ENCODE assay signal across 8 cellular contexts in the genomic region with DNA sequence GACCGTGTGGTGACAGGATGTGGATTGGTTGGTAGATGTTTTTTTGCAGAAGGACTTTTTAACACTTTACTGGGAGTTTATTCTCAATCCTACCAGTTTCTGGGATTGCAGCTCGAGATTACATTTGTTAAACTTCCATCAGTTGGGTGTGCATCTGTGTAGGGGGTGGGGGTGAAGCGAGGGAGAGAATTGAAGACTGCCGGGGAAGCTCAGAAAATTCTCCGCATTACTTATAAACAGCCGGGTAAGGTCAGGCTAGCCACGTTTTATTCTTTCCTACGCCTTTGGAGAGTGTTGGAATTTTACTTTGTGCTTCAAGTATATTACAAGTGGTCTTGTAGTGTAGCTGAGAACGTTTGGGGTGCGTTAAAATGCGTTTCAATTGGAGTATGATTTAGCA. TPM values are rescaled to one million over a fixed set of nuclear protein-coding genes. Genes with fewer than 3 reads are reported as not detected.
DNase-seq lines count a peak whose midpoint lies in the region; ATAC-seq and TF ChIP-seq lines count a peak whose summit lies in the region.

No MANE protein-coding gene starts in this region.

- H3K27ac Mint-ChIP-seq in endothelial cell (ENCODE audit: unreplicated experiment) = peak overlapping the region; percentile 83

- H3K27me3 ChIP-seq in NT2/D1 (ENCODE audit: insufficient read depth, insufficient read length) (peaks cover 18% of the 10 kb centered on the region), osteoblast (ENCODE audit: insufficient read depth, low read length) (peaks cover 6% of the 10 kb centered on the region)

- no peaks in the 10 kb centered on the region for H3K36me3 ChIP-seq in NT2/D1 (ENCODE audit: insufficient read depth, insufficient read length, low read length)
- H3K36me3 ChIP-seq in osteoblast (ENCODE audit: insufficient read depth, low read length) = no peaks in the 10 kb centered on the region

- peak overlapping the region; percentile 81 for H2AFZ ChIP-seq in osteoblast (ENCODE audit: low read length)

- peaks cover 8% of the 10 kb centered on the region for H3K4me1 Mint-ChIP-seq in endothelial cell (ENCODE audit: unreplicated experiment)

- H3K9ac ChIP-seq in NT2/D1 (ENCODE audit: insufficient read length, low read depth) = peak overlapping the region; percentile 91

- H3K27me3 Mint-ChIP-seq in endothelial cell (ENCODE audit: unreplicated experiment) = peaks cover 6% of the 10 kb centered on the region

- no peak for TF ChIP-seq CTCF in endothelial cell (IDR thresholded peaks at IDR 0.05; ENCODE audit: unreplicated experiment)
- no peak for TF ChIP-seq CTCF in osteoblast (IDR thresholded peaks at IDR 0.05; ENCODE audit: extremely low read depth, low read depth, low read length)

- peak overlapping the region; percentile 86 for H3K4me2 ChIP-seq in osteoblast (ENCODE audit: insufficient read depth, low read length)

- H3K9me3 ChIP-seq in NT2/D1 (ENCODE audit: insufficient read depth, low read length) (no peaks in the 10 kb centered on the region), osteoblast (ENCODE audit: low read depth, low read length) (no peaks in the 10 kb centered on the region)

- peak overlapping the region; percentile 75 for H3K4me3 ChIP-seq in NT2/D1 (ENCODE audit: insufficient read length, low read depth)
- H3K4me3 ChIP-seq in osteoblast (ENCODE audit: insufficient read depth, low read length) = peak overlapping the region; percentile 91

- peaks cover 30% of the 10 kb centered on the region for H4K20me1 ChIP-seq in osteoblast (ENCODE audit: insufficient read depth, low read length)

- H3K79me2 ChIP-seq in osteoblast (ENCODE audit: insufficient read depth, low read length) = peaks cover 55% of the 10 kb centered on the region

- DNase-seq in EH (ENCODE audit: low read depth) (peak; percentile 24), NT2/D1 (ENCODE audit: low read depth, low spot score) (peak; percentile 11), endothelial cell (ENCODE audit: low spot score) (no peak), osteoblast (ENCODE audit: insufficient read length, low spot score, missing footprints) (peak; percentile 89), T-helper 9 cell (no peak), NCI-H1694 treated with DMSO at 0.1 percent for 48 hours (lab: John Stamatoyannopoulos, UW) (no peak), NCI-H1694 (lab: John Stamatoyannopoulos, UW) (no peak)

- H3K27ac ChIP-seq in osteoblast (ENCODE audit: low read depth, low read length) = peak overlapping the region; percentile 42

- H3K9me3 Mint-ChIP-seq in endothelial cell (ENCODE audit: unreplicated experiment) = no peaks in the 10 kb centered on the region

- H3K4me1 ChIP-seq in NT2/D1 (ENCODE audit: insufficient read depth, insufficient read length) = no peaks in the 10 kb centered on the region
- H3K4me1 ChIP-seq in osteoblast (ENCODE audit: insufficient read depth, low read length) = peaks cover 21% of the 10 kb centered on the region

- peak overlapping the region; percentile 98 for H3K4me3 Mint-ChIP-seq in endothelial cell (ENCODE audit: unreplicated experiment)

- ATAC-seq in GM21528 (IDR thresholded peaks at IDR 0.05; ENCODE audit: low FRiP score, unreplicated experiment) = no peak

- no peaks in the 10 kb centered on the region for H3K36me3 Mint-ChIP-seq in endothelial cell (ENCODE audit: low read depth, unreplicated experiment)

RNA-seq across cellular contexts. Expression of gene PALS2, which starts 1.1 kb away (rescaled TPM):
- total RNA-seq in endothelial cell (ENCODE audit: unreplicated experiment) = 32.0 TPM
- total RNA-seq in osteoblast = 53.3 and 63.3 TPM in 2 replicates

Comparison
In these comparisons a context has a peak if more than half of its experiments do, and no peak if none do; other contexts are left out.
1. DNase-seq: peak in EH (single experiment), NT2/D1 (single experiment) and osteoblast (single experiment); none in endothelial cell (single experiment), T-helper 9 cell (single experiment), NCI-H1694 treated with DMSO at 0.1 percent for 48 hours (single experiment) and NCI-H1694 (single experiment).